Comparison of ENCODE assay signal across 5 cellular contexts in the genomic region with DNA sequence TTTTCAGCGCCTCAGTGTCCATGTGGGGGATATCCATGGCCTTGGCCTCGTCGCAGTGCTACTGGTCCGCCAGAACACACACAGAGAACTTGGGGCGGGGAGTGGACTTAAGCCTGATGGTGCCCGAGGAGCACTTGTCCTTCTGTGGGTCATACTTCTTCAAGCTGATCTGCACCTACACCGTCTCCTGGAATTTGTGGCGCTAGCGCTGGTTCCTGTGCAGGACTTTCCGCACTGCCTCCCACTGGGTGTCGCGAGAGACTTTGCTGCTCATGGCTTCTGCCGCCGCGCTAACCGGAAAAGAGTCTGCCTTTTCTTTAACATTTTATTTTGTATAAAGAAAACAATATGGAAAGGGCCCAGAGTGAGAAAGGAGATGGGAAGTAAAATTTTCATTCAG.
"Had no signal": no experiment of that assay in that cellular context is flagged by ENCODE, and none has a peak within 500 bp of the region (broad histone marks: within the 10 kb centered on the region; RNA-seq: fewer than 3 reads in every experiment).

No MANE protein-coding gene starts in this region.

- DNase-seq: IMR-90, KBM-7 had no signal

- H3K27ac ChIP-seq: HL-60 had no signal

- FAIRE-seq: HepG2, HTR-8/SVneo had no signal

- ATAC-seq: HepG2 had no signal
